17 cellular contexts compared by ENCODE assay signal in the genomic region with DNA sequence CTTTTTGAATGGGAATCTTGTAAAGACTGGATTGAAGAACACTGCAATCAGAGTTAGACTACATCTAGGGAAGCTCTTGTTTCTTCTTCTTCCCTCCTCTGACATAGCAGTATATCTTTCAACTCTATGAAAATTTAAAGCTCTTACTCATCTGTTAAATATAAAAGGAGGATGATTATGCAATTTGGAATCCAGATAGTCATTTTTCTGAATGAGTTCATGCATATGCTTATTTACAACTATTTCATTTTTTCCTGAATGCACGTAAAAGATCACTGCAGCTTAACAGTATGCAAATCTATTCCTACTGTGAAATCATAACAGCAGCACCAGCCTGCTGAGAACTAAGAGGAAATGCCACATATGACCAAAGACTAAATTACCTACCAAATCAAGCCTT.
DNase-seq lines count a peak whose midpoint lies in the region; ATAC-seq, FAIRE-seq and TF ChIP-seq lines count a peak whose summit lies in the region.
"Had no signal": no experiment of that assay in that cellular context is flagged by ENCODE, and none has a peak within 500 bp of the region (broad histone marks: within the 10 kb centered on the region; RNA-seq: fewer than 3 reads in every experiment).

No MANE protein-coding gene starts in this region.

- no peaks in the 10 kb centered on the region for H3K79me2 ChIP-seq in SK-N-SH (ENCODE audit: insufficient read depth)

- peaks cover 9% of the 10 kb centered on the region for H3K4me1 ChIP-seq in A549
- H3K4me1 ChIP-seq in SK-N-SH (ENCODE audit: control insufficient read depth in 1 of 2, insufficient read depth in 2 of 2, low read depth in 1 of 2, low read length in 1 of 2), result peaks cover 0 to 11% of the 10 kb centered on the region in 2 experiments; a peak in 1 of 4 replicates
- H3K4me1 ChIP-seq: ascending aorta, right atrium auricular region had no signal

- H3K27ac ChIP-seq in A549, result no peak overlapping the region
- no peak overlapping the region for H3K27ac ChIP-seq in SK-N-SH (ENCODE audit: low read depth in 2 of 2, low read length in 1 of 2)
- H3K27ac ChIP-seq: ascending aorta, esophagus muscularis mucosa, right atrium auricular region had no signal

- peak overlapping the region; percentile 53 for H3K4me2 ChIP-seq in A549
- peak overlapping the region; percentile 49; the same call in 1 of the 2 replicates for H3K4me2 ChIP-seq in SK-N-SH

- 18% methylated on average over 1 of the region's 1 CpG for WGBS in A549 (ENCODE audit: missing lambda C conversion rate)
- 19% methylated on average over 1 of the region's 1 CpG for WGBS in SK-N-SH (ENCODE audit: low lambda C conversion rate)

- ATAC-seq in A549 (peak in 1 of 2 experiments; percentile 39; a peak in 3 of 6 replicates), HG03439 (IDR thresholded peaks at IDR 0.05; ENCODE audit: unreplicated experiment) (no peak)
- ATAC-seq: activated CD8-positive, alpha-beta T cell treated with anti-CD3 and anti-CD28 coated beads, Interleukin-2, amount 10 ng/mL, durations not matched to agents 7 days and 5 days; CD8-positive, alpha-beta T cell had no signal

- H3K9me2 ChIP-seq in SK-N-SH, result no peaks in the 10 kb centered on the region

- no peak for TF ChIP-seq POLR2A in A549 (IDR thresholded peaks at IDR 0.05; ENCODE audit: low read length)

- H3K9ac ChIP-seq in SK-N-SH, result no peak overlapping the region

- intact Hi-C loops in posterior cingulate gyrus (cut with DNase I), result no loop called here

- CTCF ChIA-PET in A549 (lab: Yijun Ruan, JAX) (interaction anchor here (1.0 to 1.1 kb wide), 2 partner anchors 22 to 180 kb away, joined by 3 to 4 read pairs; no protein-coding TSS in a partner anchor), SK-N-SH (lab: Yijun Ruan, JAX) (interaction anchor here (1.0 to 1.1 kb wide), 2 partner anchors 20 to 137 kb away, joined by 3 to 4 read pairs; no protein-coding TSS in a partner anchor)

- no peak overlapping the region for H2AFZ ChIP-seq in SK-N-SH (ENCODE audit: low read depth)

- H3K36me3 ChIP-seq in SK-N-SH (replicated peaks in 1 of 2; ENCODE audit: control insufficient read depth in 1 of 2, insufficient read depth in 2 of 2, low read length in 1 of 2), result no peaks in the 10 kb centered on the region
- H3K36me3 ChIP-seq: ascending aorta, esophagus muscularis mucosa, right atrium auricular region had no signal

- FAIRE-seq in A549 (lab: Jason Lieb, UNC), result no peak
- FAIRE-seq: G401.6 had no signal

- no peak for DNase-seq in A549 (ENCODE audit: low read depth in 1 of 2, low spot score in 1 of 2)
- DNase-seq in HCEC 1CT, result peak; percentile 89
- DNase-seq in SK-N-SH, result no peak
- peak; percentile 28 to 65 for DNase-seq in foreskin fibroblast
- no peak for DNase-seq in GOT3 (lab: John Stamatoyannopoulos, UW)
- no peak for DNase-seq in dermis blood vessel endothelial cell
- no peak for DNase-seq in posterior cingulate gyrus
- DNase-seq: activated CD8-positive, alpha-beta T cell treated with anti-CD3 and anti-CD28 coated beads, Interleukin-2, amount 10 ng/mL, durations not matched to agents 7 days and 5 days; CD8-positive, alpha-beta T cell; NCI-H345; nephron progenitor cell; OCI-M1 had no signal

- no peak for TF ChIP-seq CTCF in A549 (IDR thresholded peaks at IDR 0.05)
- no peak for TF ChIP-seq CTCF in SK-N-SH (IDR thresholded peaks at IDR 0.05)
- no peak for TF ChIP-seq CTCF in foreskin fibroblast (IDR thresholded peaks at IDR 0.05; ENCODE audit: low read depth, low read length)

- H3K4me3 ChIP-seq in A549 (no peak overlapping the region), SK-N-SH (ENCODE audit: low read depth in 2 of 2, low read length in 1 of 2) (no peak overlapping the region), foreskin fibroblast (ENCODE audit: low read depth in 1 of 2, low read length in 2 of 2) (no peak overlapping the region)
- H3K4me3 ChIP-seq: ascending aorta, esophagus muscularis mucosa, right atrium auricular region had no signal

- TF ChIP-seq EP300 in A549 (IDR thresholded peaks at IDR 0.05) (no peak), SK-N-SH (IDR thresholded peaks at IDR 0.05; ENCODE audit: borderline replicate concordance in 1 of 2, low read depth in 1 of 2, low read length in 1 of 2) (no peak)

- POLR2A ChIA-PET in A549 (lab: Yijun Ruan, JAX) (no interaction called here), SK-N-SH (lab: Yijun Ruan, JAX) (no interaction called here)

- H3K27me3 ChIP-seq in SK-N-SH (ENCODE audit: insufficient read depth), result no peaks in the 10 kb centered on the region
- H3K27me3 ChIP-seq: ascending aorta, esophagus muscularis mucosa, right atrium auricular region had no signal

- TF ChIP-seq RAD21 in A549 (conservative IDR thresholded peaks at IDR 0.05 in 1 of 2, IDR thresholded peaks at IDR 0.05 in 1 of 2), result no peak
- TF ChIP-seq RAD21 in SK-N-SH (IDR thresholded peaks at IDR 0.05; ENCODE audit: low read length), result no peak

- H3K9me3 ChIP-seq in A549, result no peaks in the 10 kb centered on the region
- no peaks in the 10 kb centered on the region for H3K9me3 ChIP-seq in SK-N-SH
- H3K9me3 ChIP-seq: ascending aorta, esophagus muscularis mucosa, right atrium auricular region had no signal

- peaks cover 9% of the 10 kb centered on the region for H3F3A ChIP-seq in SK-N-SH (replicated peaks; ENCODE audit: insufficient read depth)

- no peaks in the 10 kb centered on the region for H4K20me1 ChIP-seq in SK-N-SH (ENCODE audit: insufficient read depth)

TF ChIP-seq in A549, 52 proteins besides CTCF, POLR2A, EP300 and RAD21:
- TF ChIP-seq, protein P1, sequence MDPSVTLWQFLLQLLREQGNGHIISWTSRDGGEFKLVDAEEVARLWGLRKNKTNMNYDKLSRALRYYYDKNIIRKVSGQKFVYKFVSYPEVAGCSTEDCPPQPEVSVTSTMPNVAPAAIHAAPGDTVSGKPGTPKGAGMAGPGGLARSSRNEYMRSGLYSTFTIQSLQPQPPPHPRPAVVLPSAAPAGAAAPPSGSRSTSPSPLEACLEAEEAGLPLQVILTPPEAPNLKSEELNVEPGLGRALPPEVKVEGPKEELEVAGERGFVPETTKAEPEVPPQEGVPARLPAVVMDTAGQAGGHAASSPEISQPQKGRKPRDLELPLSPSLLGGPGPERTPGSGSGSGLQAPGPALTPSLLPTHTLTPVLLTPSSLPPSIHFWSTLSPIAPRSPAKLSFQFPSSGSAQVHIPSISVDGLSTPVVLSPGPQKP (IDR thresholded peaks at IDR 0.05; ENCODE audit: low read depth, low read length), result no peak
- no peak for TF ChIP-seq FOSL2 (IDR thresholded peaks at IDR 0.05)
- TF ChIP-seq FOSL2 (CRISPR knock-in tag; IDR thresholded peaks at IDR 0.05), result no peak
- TF ChIP-seq EHF (CRISPR knock-in tag; IDR thresholded peaks at IDR 0.05), result no peak
- no peak for TF ChIP-seq MYC (IDR thresholded peaks at IDR 0.05; ENCODE audit: borderline replicate concordance, low read length)
- no peak for TF ChIP-seq RARB (CRISPR knock-in tag; IDR thresholded peaks at IDR 0.05)
- no peak for TF ChIP-seq RCOR1 (IDR thresholded peaks at IDR 0.05; ENCODE audit: low read depth, low read length)

TF ChIP-seq in SK-N-SH, 30 proteins besides CTCF, POLR2A, EP300 and RAD21 (continues in another document):
- peak; percentile 27; the same call in 1 of the 2 replicates for TF ChIP-seq FOSL2 (IDR thresholded peaks at IDR 0.05; ENCODE audit: borderline replicate concordance, low read depth)
- TF ChIP-seq YY1 (IDR thresholded peaks at IDR 0.05; ENCODE audit: low read depth), result no peak
- TF ChIP-seq RCOR1 (IDR thresholded peaks at IDR 0.05; ENCODE audit: low read length), result no peak
- TF ChIP-seq, protein P2, sequence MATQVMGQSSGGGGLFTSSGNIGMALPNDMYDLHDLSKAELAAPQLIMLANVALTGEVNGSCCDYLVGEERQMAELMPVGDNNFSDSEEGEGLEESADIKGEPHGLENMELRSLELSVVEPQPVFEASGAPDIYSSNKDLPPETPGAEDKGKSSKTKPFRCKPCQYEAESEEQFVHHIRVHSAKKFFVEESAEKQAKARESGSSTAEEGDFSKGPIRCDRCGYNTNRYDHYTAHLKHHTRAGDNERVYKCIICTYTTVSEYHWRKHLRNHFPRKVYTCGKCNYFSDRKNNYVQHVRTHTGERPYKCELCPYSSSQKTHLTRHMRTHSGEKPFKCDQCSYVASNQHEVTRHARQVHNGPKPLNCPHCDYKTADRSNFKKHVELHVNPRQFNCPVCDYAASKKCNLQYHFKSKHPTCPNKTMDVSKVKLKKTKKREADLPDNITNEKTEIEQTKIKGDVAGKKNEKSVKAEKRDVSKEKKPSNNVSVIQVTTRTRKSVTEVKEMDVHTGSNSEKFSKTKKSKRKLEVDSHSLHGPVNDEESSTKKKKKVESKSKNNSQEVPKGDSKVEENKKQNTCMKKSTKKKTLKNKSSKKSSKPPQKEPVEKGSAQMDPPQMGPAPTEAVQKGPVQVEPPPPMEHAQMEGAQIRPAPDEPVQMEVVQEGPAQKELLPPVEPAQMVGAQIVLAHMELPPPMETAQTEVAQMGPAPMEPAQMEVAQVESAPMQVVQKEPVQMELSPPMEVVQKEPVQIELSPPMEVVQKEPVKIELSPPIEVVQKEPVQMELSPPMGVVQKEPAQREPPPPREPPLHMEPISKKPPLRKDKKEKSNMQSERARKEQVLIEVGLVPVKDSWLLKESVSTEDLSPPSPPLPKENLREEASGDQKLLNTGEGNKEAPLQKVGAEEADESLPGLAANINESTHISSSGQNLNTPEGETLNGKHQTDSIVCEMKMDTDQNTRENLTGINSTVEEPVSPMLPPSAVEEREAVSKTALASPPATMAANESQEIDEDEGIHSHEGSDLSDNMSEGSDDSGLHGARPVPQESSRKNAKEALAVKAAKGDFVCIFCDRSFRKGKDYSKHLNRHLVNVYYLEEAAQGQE (IDR thresholded peaks at IDR 0.05; ENCODE audit: low read depth, low read length), result no peak
- no peak for TF ChIP-seq RFX5 (IDR thresholded peaks at IDR 0.05; ENCODE audit: low read length)
- no peak for TF ChIP-seq TEAD4 (IDR thresholded peaks at IDR 0.05; ENCODE audit: borderline replicate concordance, insufficient read depth)
- TF ChIP-seq, protein P3, sequence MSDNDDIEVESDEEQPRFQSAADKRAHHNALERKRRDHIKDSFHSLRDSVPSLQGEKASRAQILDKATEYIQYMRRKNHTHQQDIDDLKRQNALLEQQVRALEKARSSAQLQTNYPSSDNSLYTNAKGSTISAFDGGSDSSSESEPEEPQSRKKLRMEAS (IDR thresholded peaks at IDR 0.05; ENCODE audit: low read depth), result no peak
- TF ChIP-seq TCF12 (IDR thresholded peaks at IDR 0.05), result peak; percentile 18; the same call in 1 of the 2 replicates
- TF ChIP-seq JUND (IDR thresholded peaks at IDR 0.05), result 0 out of 2 replicates have a peak, but pooled peaks have one; percentile 18
- TF ChIP-seq, protein P4, sequence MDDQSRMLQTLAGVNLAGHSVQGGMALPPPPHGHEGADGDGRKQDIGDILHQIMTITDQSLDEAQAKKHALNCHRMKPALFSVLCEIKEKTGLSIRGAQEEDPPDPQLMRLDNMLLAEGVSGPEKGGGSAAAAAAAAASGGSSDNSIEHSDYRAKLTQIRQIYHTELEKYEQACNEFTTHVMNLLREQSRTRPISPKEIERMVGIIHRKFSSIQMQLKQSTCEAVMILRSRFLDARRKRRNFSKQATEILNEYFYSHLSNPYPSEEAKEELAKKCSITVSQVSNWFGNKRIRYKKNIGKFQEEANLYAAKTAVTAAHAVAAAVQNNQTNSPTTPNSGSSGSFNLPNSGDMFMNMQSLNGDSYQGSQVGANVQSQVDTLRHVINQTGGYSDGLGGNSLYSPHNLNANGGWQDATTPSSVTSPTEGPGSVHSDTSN (IDR thresholded peaks at IDR 0.05), result peak; percentile 53; the same call in 1 of the 2 replicates

Comparison
In these comparisons a context has a peak if more than half of its experiments do, and no peak if none do; other contexts are left out.
1. DNase-seq: peak in HCEC 1CT (single experiment) and foreskin fibroblast (2 of 2); none in A549 (0 of 2), SK-N-SH (single experiment), GOT3 (single experiment), dermis blood vessel endothelial cell (single experiment) and posterior cingulate gyrus (0 of 10).